Comparison of ENCODE assay signal across 10 cellular contexts in the genomic region with DNA sequence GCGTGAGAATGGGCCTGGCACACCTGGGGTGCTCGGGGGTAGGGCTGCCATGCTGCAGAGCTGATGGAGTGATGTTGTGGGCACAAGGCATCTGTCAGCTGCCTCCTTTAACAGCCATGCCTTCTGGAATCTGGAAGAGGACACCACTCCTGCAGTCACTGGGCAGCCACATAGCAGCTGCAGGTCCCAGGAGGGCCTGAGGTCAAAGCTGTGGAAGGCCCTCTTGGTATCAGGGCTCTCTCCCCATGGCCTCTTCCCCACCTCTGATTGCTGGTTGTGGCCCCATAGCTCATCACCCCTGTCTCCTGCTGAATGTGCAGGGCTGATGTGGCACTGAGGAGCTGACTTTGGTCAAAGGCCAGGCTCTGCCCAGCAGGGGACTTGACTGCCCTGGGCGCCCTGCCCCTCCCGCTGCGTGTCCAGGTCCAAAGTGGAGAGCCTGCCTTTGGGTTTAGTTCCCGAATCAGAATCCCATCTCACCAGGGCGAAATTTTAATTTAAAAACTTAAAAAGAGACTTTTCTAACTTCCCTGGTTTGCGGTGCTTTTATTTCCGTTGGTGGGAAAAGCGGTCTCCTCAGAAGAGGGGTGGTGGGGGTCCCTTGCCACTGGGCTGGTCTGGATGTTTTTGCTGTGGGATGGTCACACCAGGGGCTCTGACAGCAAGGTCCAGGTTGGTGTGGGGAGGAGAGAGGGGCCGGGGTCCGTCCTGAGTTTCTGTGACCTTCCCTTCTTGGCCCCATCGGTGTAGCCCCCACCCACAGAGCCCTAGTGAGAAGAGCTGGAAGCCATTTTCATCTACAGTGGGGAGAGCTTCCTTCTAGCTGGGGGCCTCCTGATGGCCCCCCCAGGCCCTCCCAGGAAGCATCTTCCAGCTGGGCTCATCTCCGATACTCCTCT. TPM values are rescaled to one million over a fixed set of nuclear protein-coding genes. Genes with fewer than 3 reads are reported as not detected.
DNase-seq lines count a peak whose midpoint lies in the region; ATAC-seq lines count a peak whose summit lies in the region.
"Had no signal": no experiment of that assay in that cellular context is flagged by ENCODE, and none has a peak within 500 bp of the region (broad histone marks: within the 10 kb centered on the region; RNA-seq: fewer than 3 reads in every experiment).

No MANE protein-coding gene starts in this region.

- H3K27ac Mint-ChIP-seq in central memory CD8-positive, alpha-beta T cell (ENCODE audit: low read depth) = peak overlapping the region; percentile 91

- peaks cover 0 to 5% (median 2%) of the 10 kb centered on the region in 3 donors for H3K36me3 ChIP-seq in skeletal muscle tissue (ENCODE audit: control insufficient read depth in 3 of 3, insufficient read depth in 3 of 3, low read length in 3 of 3)

- ATAC-seq in GM18867 (IDR thresholded peaks at IDR 0.05; ENCODE audit: unreplicated experiment) (peak; percentile 3), HG03159 (IDR thresholded peaks at IDR 0.05; ENCODE audit: unreplicated experiment) (peak; percentile 2)
- no peak for ATAC-seq in central memory CD8-positive, alpha-beta T cell (replicated peaks; ENCODE audit: extremely low read depth, poor library complexity, severe bottlenecking)

- no peak for DNase-seq in central memory CD8-positive, alpha-beta T cell (ENCODE audit: low spot score in 2 of 2)
- no peak for DNase-seq in effector CD4-positive, alpha-beta T cell
- no peak for DNase-seq in NCI-H1436 (lab: John Stamatoyannopoulos, UW)
- DNase-seq in NCI-H526 (lab: John Stamatoyannopoulos, UW) = no peak
- DNase-seq in foreskin melanocyte = no peak
- DNase-seq: GOT3 had no signal

- H3K4me1 Mint-ChIP-seq in central memory CD8-positive, alpha-beta T cell = peaks cover 55% of the 10 kb centered on the region

- H3K27me3 ChIP-seq in skeletal muscle tissue (ENCODE audit: control insufficient read depth in 3 of 3, insufficient read depth in 3 of 3, low read length in 3 of 3) = no peaks in the 10 kb centered on the region
- H3K27me3 ChIP-seq: SJSA1 had no signal

- peak overlapping the region in 2 of 3 donors; percentile 6 to 75 for H3K9ac ChIP-seq in skeletal muscle tissue (ENCODE audit: low read depth in 1 of 3, low read length in 3 of 3)

- H3K4me1 ChIP-seq in skeletal muscle tissue (ENCODE audit: control insufficient read depth in 3 of 3, insufficient read depth in 3 of 3, low read length in 3 of 3) = peaks cover 59 to 76% (median 66%) of the 10 kb centered on the region in 3 donors

- H3K27me3 Mint-ChIP-seq in central memory CD8-positive, alpha-beta T cell = no peaks in the 10 kb centered on the region

- H3K4me3 ChIP-seq in skeletal muscle tissue (ENCODE audit: low read length in 3 of 3) = peak overlapping the region in 1 of 3 donors; percentile 20
- H3K4me3 ChIP-seq: SJSA1 had no signal

- no peaks in the 10 kb centered on the region for H3K9me3 ChIP-seq in skeletal muscle tissue (ENCODE audit: control insufficient read depth in 3 of 3, low read length in 3 of 3)

- H3K9me3 Mint-ChIP-seq in central memory CD8-positive, alpha-beta T cell = no peaks in the 10 kb centered on the region

- peaks cover 46% of the 10 kb centered on the region for H3K36me3 Mint-ChIP-seq in central memory CD8-positive, alpha-beta T cell (ENCODE audit: insufficient read depth)

- H3K4me3 Mint-ChIP-seq in central memory CD8-positive, alpha-beta T cell = peak overlapping the region; percentile 71

- H3K27ac ChIP-seq in skeletal muscle tissue (ENCODE audit: low read depth, low read length) = peak overlapping the region; percentile 65
- H3K27ac ChIP-seq: SJSA1 had no signal

RNA-seq across cellular contexts. Expression of a gene that starts 5.9 kb away (rescaled TPM):
- 2.6 TPM for total RNA-seq in skeletal muscle tissue

RNA-seq across cellular contexts. Expression of a gene that starts 30.7 kb away (rescaled TPM):
- total RNA-seq in skeletal muscle tissue = 6.8 TPM

RNA-seq across cellular contexts. Expression of a gene that starts 37.1 kb away (rescaled TPM):
- total RNA-seq in skeletal muscle tissue = 2.1 TPM
